In genomic region chr9:3215658-3216057, GRCh38 we compare ENCODE assay signal across 29 cellular contexts.
"Had no signal": no experiment of that assay in that cellular context is flagged by ENCODE, and none has a peak within 500 bp of the region (broad histone marks: within the 10 kb centered on the region; RNA-seq: fewer than 3 reads in every experiment).

No MANE protein-coding gene starts in this region.

- ATAC-seq: heart right ventricle; left colon; naive thymus-derived CD4-positive, alpha-beta T cell; sciatic nerve; stimulated activated naive CD8-positive, alpha-beta T cell treated with anti-CD3 and anti-CD28 coated beads, Interleukin-15, amount 100 ng/mL, for 72 hours had no signal

- H3K27ac ChIP-seq: ascending aorta, brain microvascular endothelial cell, esophagus muscularis mucosa, heart right ventricle, ovary, skin epidermis, uterus had no signal

- DNase-seq: activated CD4-positive, alpha-beta memory T cell treated with anti-CD3 and anti-CD28 coated beads for 36 hours; activated CD4-positive, alpha-beta T cell treated with anti-CD3 and anti-CD28 coated beads, Interleukin-2, amount 10 ng/mL, durations not matched to agents 24 days and 14 days; activated CD4-positive, CD25-positive, alpha-beta regulatory T cell treated with anti-CD3 and anti-CD28 coated beads, Interleukin-2, amount 50 U/mL, for 72 hours; activated CD8-positive, alpha-beta memory T cell treated with anti-CD3 and anti-CD28 coated beads, Interleukin-2, amount 50 U/mL, for 4 hours; activated effector memory CD4-positive, alpha-beta T cell treated with anti-CD3 and anti-CD28 coated beads, Interleukin-2, amount 50 U/mL, for 16 hours; activated naive CD4-positive, alpha-beta T cell treated with anti-CD3 and anti-CD28 coated beads for 36 hours; activated naive CD8-positive, alpha-beta T cell treated with anti-CD3 and anti-CD28 coated beads for 36 hours; activated T-cell treated with anti-CD3 and anti-CD28 coated beads, Interleukin-2, amount 50 U/mL, for 1 hour; brain microvascular endothelial cell; caudate nucleus; cortex of kidney; endodermal cell; foreskin melanocyte; heart right ventricle; left colon; midbrain; naive thymus-derived CD4-positive, alpha-beta T cell; ovary; retina; stimulated activated CD4-positive, alpha-beta T cell treated with anti-CD3 and anti-CD28 coated beads, Interleukin-12 subunit alpha, Interleukin-12 subunit beta, amount 100 ng/mL, for 4 hours; stimulated activated CD4-positive, alpha-beta T cell treated with anti-CD3 and anti-CD28 coated beads, Interleukin-4, amount 100 ng/mL, for 1 hour; stimulated activated naive CD8-positive, alpha-beta T cell treated with anti-CD3 and anti-CD28 coated beads, Interleukin-15, amount 100 ng/mL, for 72 hours; substantia nigra; T-helper 9 cell; uterus had no signal
